9 cellular contexts compared by ENCODE assay signal in the genomic region with DNA sequence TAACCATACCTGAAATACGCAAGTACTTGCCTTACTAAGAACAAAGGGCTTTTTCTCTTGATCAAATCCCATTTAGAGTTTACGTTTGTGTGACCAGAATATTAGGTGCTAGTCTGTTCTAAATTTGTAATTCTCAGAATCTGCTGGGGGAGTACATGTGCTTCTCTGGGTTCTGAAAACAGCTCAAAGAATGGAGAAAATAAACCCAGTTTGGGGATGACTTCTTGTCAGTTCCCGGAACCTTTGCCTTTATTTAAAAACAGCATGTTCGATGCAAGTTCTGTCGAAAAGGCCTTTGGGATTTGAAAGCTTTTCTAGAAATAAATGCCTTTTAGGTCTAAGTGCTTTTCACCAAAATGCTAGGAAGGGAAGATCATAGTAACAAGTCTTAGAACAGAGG.
DNase-seq lines count a peak whose midpoint lies in the region; ATAC-seq and TF ChIP-seq lines count a peak whose summit lies in the region.
"Had no signal": no experiment of that assay in that cellular context is flagged by ENCODE, and none has a peak within 500 bp of the region (broad histone marks: within the 10 kb centered on the region; RNA-seq: fewer than 3 reads in every experiment).

No MANE protein-coding gene starts in this region.

- H3K4me1 ChIP-seq in mucosa of stomach (ENCODE audit: control insufficient read depth, insufficient read depth, low read length): peaks cover 50% of the 10 kb centered on the region
- H3K4me1 ChIP-seq in upper lobe of right lung: peaks cover 60% of the 10 kb centered on the region

- no peaks in the 10 kb centered on the region for H3K9me3 Mint-ChIP-seq in activated naive CD4-positive, alpha-beta T cell treated with anti-CD3 and anti-CD28 coated beads for 36 hours

- TF ChIP-seq CTCF in upper lobe of right lung (IDR thresholded peaks at IDR 0.05) (no peak), WERI-Rb-1 (IDR thresholded peaks at IDR 0.05; ENCODE audit: low read depth, low read length) (no peak)

- no peaks in the 10 kb centered on the region for H3K27me3 ChIP-seq in mucosa of stomach (ENCODE audit: control insufficient read depth, insufficient read depth, low read length)
- H3K27me3 ChIP-seq in upper lobe of right lung: no peaks in the 10 kb centered on the region
- no peaks in the 10 kb centered on the region for H3K27me3 ChIP-seq in WERI-Rb-1 (ENCODE audit: insufficient read depth, low read depth, severe bottlenecking)

- ATAC-seq in upper lobe of right lung: no peak
- no peak for ATAC-seq in GM21381 (IDR thresholded peaks at IDR 0.05; ENCODE audit: unreplicated experiment)
- ATAC-seq in GM18909 (IDR thresholded peaks at IDR 0.05; ENCODE audit: poor library complexity, unreplicated experiment): no peak

- H3K4me3 ChIP-seq in mucosa of stomach (ENCODE audit: low read length) (no peak overlapping the region), upper lobe of right lung (peak overlapping the region; percentile 58), WERI-Rb-1 (ENCODE audit: low read depth, low read length) (no peak overlapping the region)

- DNase-seq in activated naive CD4-positive, alpha-beta T cell treated with anti-CD3 and anti-CD28 coated beads for 36 hours: no peak
- no peak for DNase-seq in activated naive CD4-positive, alpha-beta T cell treated with anti-CD3 and anti-CD28 coated beads, Interleukin-2, amount 50 U/mL, for 16 hours
- no peak for DNase-seq in caudate nucleus (lab: John Stamatoyannopoulos, UW)
- no peak for DNase-seq in upper lobe of right lung
- no peak for DNase-seq in WERI-Rb-1
- DNase-seq: erythroblast had no signal

- H3K9me3 ChIP-seq in mucosa of stomach (ENCODE audit: control insufficient read depth, low read length) (no peaks in the 10 kb centered on the region), upper lobe of right lung (no peaks in the 10 kb centered on the region), WERI-Rb-1 (ENCODE audit: severe bottlenecking) (no peaks in the 10 kb centered on the region)

- H3K36me3 Mint-ChIP-seq in activated naive CD4-positive, alpha-beta T cell treated with anti-CD3 and anti-CD28 coated beads for 36 hours (ENCODE audit: low read depth): peaks cover 77% of the 10 kb centered on the region

- peak overlapping the region; percentile 100 for H3K27ac Mint-ChIP-seq in activated naive CD4-positive, alpha-beta T cell treated with anti-CD3 and anti-CD28 coated beads for 36 hours

- peak overlapping the region; percentile 94 for H3K4me3 Mint-ChIP-seq in activated naive CD4-positive, alpha-beta T cell treated with anti-CD3 and anti-CD28 coated beads for 36 hours

- CTCF ChIA-PET in activated naive CD4-positive, alpha-beta T cell treated with anti-CD3 and anti-CD28 coated beads for 36 hours (lab: Charles Lee): interaction anchor here (0.9 to 3.4 kb wide), 8 partner anchors 9 to 197 kb away, joined by 3 to 37 read pairs (median 7); no protein-coding TSS in a partner anchor

- H3K27ac ChIP-seq in caudate nucleus (ENCODE audit: low read depth, low read length): peak overlapping the region; percentile 97
- peak overlapping the region; percentile 93 for H3K27ac ChIP-seq in upper lobe of right lung
- H3K27ac ChIP-seq in WERI-Rb-1: no peak overlapping the region

- peak overlapping the region; percentile 79 for H3K9ac ChIP-seq in mucosa of stomach (ENCODE audit: low read length)

- intact Hi-C loops in activated naive CD4-positive, alpha-beta T cell treated with anti-CD3 and anti-CD28 coated beads for 36 hours (cut with micrococcal nuclease): loop anchor here (1.0 to 10.0 kb wide), 7 partner anchors 28 to 1219 kb away; a partner anchor contains a TSS
- intact Hi-C loops in upper lobe of right lung (cut with DNase I): no loop called here

- no peaks in the 10 kb centered on the region for H3K27me3 Mint-ChIP-seq in activated naive CD4-positive, alpha-beta T cell treated with anti-CD3 and anti-CD28 coated beads for 36 hours (ENCODE audit: low read depth)

- peaks cover 87% of the 10 kb centered on the region for H3K4me1 Mint-ChIP-seq in activated naive CD4-positive, alpha-beta T cell treated with anti-CD3 and anti-CD28 coated beads for 36 hours (ENCODE audit: low read depth)

- H3K36me3 ChIP-seq in mucosa of stomach (ENCODE audit: control insufficient read depth, insufficient read depth, low read length) (no peaks in the 10 kb centered on the region), upper lobe of right lung (peaks cover 21% of the 10 kb centered on the region), WERI-Rb-1 (no peaks in the 10 kb centered on the region)
